ENCODE assay signal across 20 cellular contexts in the genomic region with DNA sequence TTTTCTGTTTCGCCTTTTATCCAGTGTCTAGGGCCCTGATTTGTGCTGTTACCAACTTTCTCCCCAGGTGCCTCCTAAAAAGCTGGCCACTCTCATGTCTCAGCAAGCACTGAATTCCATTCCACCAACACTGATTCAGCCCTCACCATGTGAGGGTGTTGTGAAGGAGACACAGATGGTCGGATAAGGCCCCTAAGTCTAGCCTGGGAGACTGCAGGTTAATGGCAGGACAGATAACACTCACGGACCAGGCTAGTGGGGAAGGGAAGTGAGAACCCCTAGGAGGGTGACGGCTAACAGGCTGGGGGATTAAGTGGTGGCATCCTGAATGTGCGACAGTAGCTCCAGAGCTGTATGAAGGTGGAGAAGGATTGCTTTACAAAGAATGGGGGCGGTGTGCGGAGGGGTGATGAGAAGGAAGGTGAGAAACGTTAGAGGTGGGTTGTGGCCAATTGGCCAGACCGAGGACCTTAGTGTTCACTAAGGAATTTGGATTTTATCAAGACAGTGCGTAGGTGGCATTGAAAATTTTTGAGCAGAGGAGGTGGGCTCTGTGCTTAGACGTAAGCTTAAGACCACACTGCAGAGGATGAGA. TPM values are rescaled to one million over a fixed set of nuclear protein-coding genes. Genes with fewer than 3 reads are reported as not detected.
DNase-seq lines count a peak whose midpoint lies in the region; ATAC-seq and TF ChIP-seq lines count a peak whose summit lies in the region.
"Had no signal": no experiment of that assay in that cellular context is flagged by ENCODE, and none has a peak within 500 bp of the region (broad histone marks: within the 10 kb centered on the region; RNA-seq: fewer than 3 reads in every experiment).

No MANE protein-coding gene starts in this region.

- no peak for DNase-seq in CD4-positive, alpha-beta T cell
- DNase-seq in NCI-H82 (lab: John Stamatoyannopoulos, UW) (peak; percentile 68), breast epithelium (ENCODE audit: low spot score in 2 of 2) (peak in 1 of 2 donors; percentile 48), memory B cell (ENCODE audit: low spot score in 2 of 2) (no peak), hepatocyte (ENCODE audit: low spot score) (no peak), NCI-H1417 (lab: John Stamatoyannopoulos, UW) (no peak), cardiac septum (ENCODE audit: low spot score) (no peak)
- no peak for DNase-seq in activated naive CD8-positive, alpha-beta T cell treated with anti-CD3 and anti-CD28 coated beads, Interleukin-2, amount 50 U/mL, for 24 hours
- DNase-seq: activated CD8-positive, alpha-beta memory T cell treated with anti-CD3 and anti-CD28 coated beads for 24 hours; caudate nucleus; CD4-positive, CD25-positive, alpha-beta regulatory T cell; DND-41; effector CD4-positive, alpha-beta T cell; kidney; NCI-H2029 treated with DMSO at 0.1 percent for 48 hours; NCI-H510A; retina; SJCRH30; stimulated activated naive CD8-positive, alpha-beta T cell treated with anti-CD3 and anti-CD28 coated beads, Interleukin-15, Interleukin-2, amounts not matched to agents 100 U/mL and 50 U/mL, for 24 hours had no signal

- H3K27ac Mint-ChIP-seq in CD4-positive, alpha-beta T cell = no peak overlapping the region
- peak overlapping the region; percentile 8 for H3K27ac Mint-ChIP-seq in memory B cell
- no peak overlapping the region for H3K27ac Mint-ChIP-seq in activated naive CD8-positive, alpha-beta T cell treated with anti-CD3 and anti-CD28 coated beads, Interleukin-2, amount 50 U/mL, for 24 hours

- no peak overlapping the region for H3K27ac ChIP-seq in CD4-positive, alpha-beta T cell (ENCODE audit: low read depth, low read length)
- H3K27ac ChIP-seq in breast epithelium (peak overlapping the region; percentile 50 to 65), hepatocyte (no peak overlapping the region)
- H3K27ac ChIP-seq: neutrophil, SJCRH30 had no signal

- H3K4me3 ChIP-seq in breast epithelium (no peak overlapping the region), hepatocyte (no peak overlapping the region)
- H3K4me3 ChIP-seq: SJCRH30 had no signal

- H3K9me2 ChIP-seq in hepatocyte (replicated peaks; ENCODE audit: insufficient read depth) = no peaks in the 10 kb centered on the region

- no peak overlapping the region for H2AFZ ChIP-seq in hepatocyte

- H3K27me3 Mint-ChIP-seq in CD4-positive, alpha-beta T cell = no peaks in the 10 kb centered on the region
- peaks cover 2% of the 10 kb centered on the region for H3K27me3 Mint-ChIP-seq in memory B cell
- H3K27me3 Mint-ChIP-seq in activated naive CD8-positive, alpha-beta T cell treated with anti-CD3 and anti-CD28 coated beads, Interleukin-2, amount 50 U/mL, for 24 hours = peaks cover 10% of the 10 kb centered on the region
- H3K27me3 Mint-ChIP-seq: CD4-positive, CD25-positive, alpha-beta regulatory T cell had no signal

- peaks cover 4% of the 10 kb centered on the region for H3K79me2 ChIP-seq in hepatocyte

- no peaks in the 10 kb centered on the region for H3K27me3 ChIP-seq in CD4-positive, alpha-beta T cell (ENCODE audit: control insufficient read depth, insufficient read depth, low read length)
- H3K27me3 ChIP-seq in breast epithelium (no peaks in the 10 kb centered on the region), hepatocyte (peaks cover 6% of the 10 kb centered on the region)
- H3K27me3 ChIP-seq: SJCRH30 had no signal

- intact Hi-C loops in CD4-positive, alpha-beta T cell (cut with DNase I, micrococcal nuclease) = loop anchor here in 1 of 2 experiments (5.0 kb wide), 1 partner anchor 77 kb away; no protein-coding TSS in a partner anchor
- intact Hi-C loops in breast epithelium (cut with DNase I; ENCODE audit: low total_unique reads) (no loop called here), cardiac septum (cut with DNase I) (no loop called here)

- no peak for TF ChIP-seq POLR2A in breast epithelium (IDR thresholded peaks at IDR 0.05)

- H3K9me3 Mint-ChIP-seq in CD4-positive, alpha-beta T cell = no peaks in the 10 kb centered on the region
- H3K9me3 Mint-ChIP-seq in memory B cell = no peaks in the 10 kb centered on the region
- H3K9me3 Mint-ChIP-seq in activated naive CD8-positive, alpha-beta T cell treated with anti-CD3 and anti-CD28 coated beads, Interleukin-2, amount 50 U/mL, for 24 hours = no peaks in the 10 kb centered on the region
- H3K9me3 Mint-ChIP-seq: CD4-positive, CD25-positive, alpha-beta regulatory T cell had no signal

- 69% methylated on average over 11 of the region's 11 CpGs for WGBS in hepatocyte (ENCODE audit: low lambda C conversion rate, missing lambda C conversion rate)

- no peaks in the 10 kb centered on the region for H4K20me1 ChIP-seq in hepatocyte (ENCODE audit: insufficient read depth, poor library complexity, severe bottlenecking)

- ATAC-seq in CD4-positive, alpha-beta T cell (ENCODE audit: poor library complexity) = no peak
- no peak for ATAC-seq in memory B cell (ENCODE audit: low read depth)
- ATAC-seq in activated naive CD8-positive, alpha-beta T cell treated with anti-CD3 and anti-CD28 coated beads, Interleukin-2, amount 50 U/mL, for 24 hours = no peak
- ATAC-seq: stimulated activated naive CD8-positive, alpha-beta T cell treated with anti-CD3 and anti-CD28 coated beads, Interleukin-15, Interleukin-2, amounts not matched to agents 100 U/mL and 50 U/mL, for 24 hours had no signal

- no peaks in the 10 kb centered on the region for H3K9me3 ChIP-seq in CD4-positive, alpha-beta T cell (ENCODE audit: control insufficient read depth, low read length)
- H3K9me3 ChIP-seq in breast epithelium (no peaks in the 10 kb centered on the region), hepatocyte (ENCODE audit: low read depth) (no peaks in the 10 kb centered on the region)
- H3K9me3 ChIP-seq: neutrophil, SJCRH30 had no signal

- H3K36me3 Mint-ChIP-seq in CD4-positive, alpha-beta T cell (ENCODE audit: low read depth) = peaks cover 4% of the 10 kb centered on the region
- no peaks in the 10 kb centered on the region for H3K36me3 Mint-ChIP-seq in memory B cell
- H3K36me3 Mint-ChIP-seq in activated naive CD8-positive, alpha-beta T cell treated with anti-CD3 and anti-CD28 coated beads, Interleukin-2, amount 50 U/mL, for 24 hours (ENCODE audit: low read depth) = peaks cover 13% of the 10 kb centered on the region
- H3K36me3 Mint-ChIP-seq: CD4-positive, CD25-positive, alpha-beta regulatory T cell had no signal

- H3K4me3 Mint-ChIP-seq in CD4-positive, alpha-beta T cell = peak overlapping the region; percentile 35
- H3K4me3 Mint-ChIP-seq in memory B cell = no peak overlapping the region
- H3K4me3 Mint-ChIP-seq in activated naive CD8-positive, alpha-beta T cell treated with anti-CD3 and anti-CD28 coated beads, Interleukin-2, amount 50 U/mL, for 24 hours = no peak overlapping the region

- peaks cover 27% of the 10 kb centered on the region for H3K4me1 Mint-ChIP-seq in CD4-positive, alpha-beta T cell (ENCODE audit: low read depth)
- peaks cover 23% of the 10 kb centered on the region for H3K4me1 Mint-ChIP-seq in memory B cell
- H3K4me1 Mint-ChIP-seq in activated naive CD8-positive, alpha-beta T cell treated with anti-CD3 and anti-CD28 coated beads, Interleukin-2, amount 50 U/mL, for 24 hours = peaks cover 28% of the 10 kb centered on the region

- no peaks in the 10 kb centered on the region for H3K4me1 ChIP-seq in breast epithelium
- peaks cover 14% of the 10 kb centered on the region for H3K4me1 ChIP-seq in hepatocyte (ENCODE audit: insufficient read depth)

- CTCF ChIA-PET in CD4-positive, alpha-beta T cell (lab: Charles Lee) = interaction anchor here (0.8 kb wide), 1 partner anchor 188 kb away, joined by 3 read pairs; no protein-coding TSS in a partner anchor

- H3K36me3 ChIP-seq in breast epithelium = no peaks in the 10 kb centered on the region
- no peaks in the 10 kb centered on the region for H3K36me3 ChIP-seq in hepatocyte (replicated peaks; ENCODE audit: insufficient read depth, low read depth)
- H3K36me3 ChIP-seq: neutrophil, SJCRH30 had no signal

- TF ChIP-seq CTCF in CD4-positive, alpha-beta T cell (IDR thresholded peaks at IDR 0.05) = no peak
- TF ChIP-seq CTCF in breast epithelium (IDR thresholded peaks at IDR 0.05) = no peak
- no peak for TF ChIP-seq CTCF in hepatocyte (IDR thresholded peaks at IDR 0.05; ENCODE audit: poor library complexity)

- POLR2A ChIA-PET in CD4-positive, alpha-beta T cell (lab: Charles Lee) = no interaction called here

- H3K4me2 ChIP-seq in hepatocyte = no peak overlapping the region

RNA-seq across cellular contexts. Expression of a gene that starts 3.8 kb away (rescaled TPM):
- 10 to 100 TPM; 64.3 to 66.2 TPM for total RNA-seq in CD4-positive, alpha-beta T cell
- total RNA-seq in breast epithelium (10 to 100 TPM in 2 of 3 donors, 1 to 10 TPM in 1; 3.8 to 35.4 (median 26.9) TPM), hepatocyte (47.5 and 49.6 TPM in 2 replicates), cardiac septum (29.4 TPM)
- 54.2 and 60.7 TPM in 2 replicates for polyA plus RNA-seq in hepatocyte

Comparison
In these comparisons a context has a peak if more than half of its experiments do, and no peak if none do; other contexts are left out.
1. H3K27ac ChIP-seq: peak in breast epithelium (2 of 2); none in CD4-positive, alpha-beta T cell (single experiment) and hepatocyte (single experiment).